In genomic region chr3:197139586-197139985, GRCh38 we compare ENCODE assay signal across 19 cellular contexts.
DNase-seq lines count a peak whose midpoint lies in the region; ATAC-seq, FAIRE-seq and TF ChIP-seq lines count a peak whose summit lies in the region.
"Had no signal": no experiment of that assay in that cellular context is flagged by ENCODE, and none has a peak within 500 bp of the region (broad histone marks: within the 10 kb centered on the region; RNA-seq: fewer than 3 reads in every experiment).

No MANE protein-coding gene starts in this region.

- H2AFZ ChIP-seq in SU-DHL-6 (ENCODE audit: low read depth, low read length, severe bottlenecking): no peak overlapping the region
- H2AFZ ChIP-seq in endothelial cell of umbilical vein (ENCODE audit: low read depth, low read length): no peak overlapping the region
- no peak overlapping the region for H2AFZ ChIP-seq in HepG2 (ENCODE audit: low read length)
- H2AFZ ChIP-seq: GM23248 had no signal

- TF ChIP-seq POLR2A in endothelial cell of umbilical vein (IDR thresholded peaks at IDR 0.05; ENCODE audit: low read depth, low read length): no peak
- TF ChIP-seq POLR2A in HepG2 (IDR thresholded peaks at IDR 0.05; ENCODE audit: insufficient read depth in 1 of 2, low read depth in 2 of 2, low read length in 2 of 2): no peak

- H3K27me3 Mint-ChIP-seq in stimulated activated naive CD8-positive, alpha-beta T cell treated with anti-CD3 and anti-CD28 coated beads, Interleukin-15, Interleukin-2, amounts not matched to agents 100 ng/mL and 50 ng/mL, for 24 hours: no peaks in the 10 kb centered on the region
- H3K27me3 Mint-ChIP-seq in stimulated activated naive CD8-positive, alpha-beta T cell treated with anti-CD3 and anti-CD28 coated beads, Interleukin-15, amount 100 ng/mL, for 72 hours: no peaks in the 10 kb centered on the region
- H3K27me3 Mint-ChIP-seq: B cell; CD4-positive, CD25-positive, alpha-beta regulatory T cell; CD8-positive, alpha-beta memory T cell had no signal

- H3K9me1 ChIP-seq in endothelial cell of umbilical vein (replicated peaks; ENCODE audit: control insufficient read depth, extremely low read depth, insufficient read depth, low read length): no peaks in the 10 kb centered on the region

- no peaks in the 10 kb centered on the region for H3K27me3 ChIP-seq in SU-DHL-6 (ENCODE audit: low read length)
- no peaks in the 10 kb centered on the region for H3K27me3 ChIP-seq in endothelial cell of umbilical vein (ENCODE audit: control insufficient read depth in 2 of 2, insufficient read depth in 2 of 2, low read length in 2 of 2)
- no peaks in the 10 kb centered on the region for H3K27me3 ChIP-seq in HepG2 (ENCODE audit: control insufficient read depth in 1 of 2, insufficient read depth in 2 of 2, low read length in 2 of 2)

- POLR2A ChIA-PET in endothelial cell of umbilical vein (lab: Charles Lee) (no interaction called here), HepG2 (lab: Yijun Ruan, JAX) (no interaction called here)

- ATAC-seq in stimulated activated naive CD8-positive, alpha-beta T cell treated with anti-CD3 and anti-CD28 coated beads, Interleukin-15, amount 100 ng/mL, for 72 hours: no peak
- ATAC-seq in HepG2 (no peak), HG03457 (IDR thresholded peaks at IDR 0.05; ENCODE audit: unreplicated experiment) (no peak), HG02610 (IDR thresholded peaks at IDR 0.05; ENCODE audit: unreplicated experiment) (no peak)

- peaks cover 11% of the 10 kb centered on the region for H3K4me1 Mint-ChIP-seq in stimulated activated naive CD8-positive, alpha-beta T cell treated with anti-CD3 and anti-CD28 coated beads, Interleukin-15, Interleukin-2, amounts not matched to agents 100 ng/mL and 50 ng/mL, for 24 hours (ENCODE audit: low read depth)
- peaks cover 11% of the 10 kb centered on the region for H3K4me1 Mint-ChIP-seq in stimulated activated naive CD8-positive, alpha-beta T cell treated with anti-CD3 and anti-CD28 coated beads, Interleukin-15, amount 100 ng/mL, for 72 hours

- H3K9me3 Mint-ChIP-seq in stimulated activated naive CD8-positive, alpha-beta T cell treated with anti-CD3 and anti-CD28 coated beads, Interleukin-15, Interleukin-2, amounts not matched to agents 100 ng/mL and 50 ng/mL, for 24 hours: peaks cover 20% of the 10 kb centered on the region
- peaks cover 15 to 24% of the 10 kb centered on the region in 2 donors for H3K9me3 Mint-ChIP-seq in stimulated activated naive CD8-positive, alpha-beta T cell treated with anti-CD3 and anti-CD28 coated beads, Interleukin-15, amount 100 ng/mL, for 72 hours

- WGBS in HepG2 (ENCODE audit: low lambda C conversion rate): 100% methylated on average over 1 of the region's 1 CpG

- H3K36me3 ChIP-seq in SU-DHL-6 (ENCODE audit: low read length): peaks cover 72% of the 10 kb centered on the region
- H3K36me3 ChIP-seq in endothelial cell of umbilical vein (ENCODE audit: control insufficient read depth in 2 of 2, extremely low read depth in 1 of 2, insufficient read depth in 2 of 2, low read length in 2 of 2): peaks cover 7 to 8% of the 10 kb centered on the region in 2 experiments
- H3K36me3 ChIP-seq in HepG2 (replicated peaks in 1 of 2; ENCODE audit: control insufficient read depth in 1 of 2, insufficient read depth in 2 of 2, low read length in 2 of 2): peaks cover 15 to 62% of the 10 kb centered on the region in 2 experiments

- H3K4me3 ChIP-seq in SU-DHL-6 (ENCODE audit: insufficient read depth, low read length, poor library complexity, severe bottlenecking): no peak overlapping the region
- H3K4me3 ChIP-seq in endothelial cell of umbilical vein (replicated peaks in 1 of 3; ENCODE audit: insufficient read depth in 1 of 3, low read depth in 1 of 3, low read length in 3 of 3): no peak overlapping the region
- H3K4me3 ChIP-seq in HepG2 (replicated peaks in 1 of 3; ENCODE audit: insufficient read depth in 1 of 3, low read depth in 2 of 3, low read length in 3 of 3): no peak overlapping the region
- H3K4me3 ChIP-seq: GM23248 had no signal

- FAIRE-seq in endothelial cell of umbilical vein (lab: Jason Lieb, UNC) (no peak), HepG2 (lab: Jason Lieb, UNC) (no peak)
- FAIRE-seq: G401.6, GM12891 had no signal

- no peak for DNase-seq in stimulated activated naive CD8-positive, alpha-beta T cell treated with anti-CD3 and anti-CD28 coated beads, Interleukin-15, amount 100 ng/mL, for 72 hours
- DNase-seq in endothelial cell of umbilical vein (ENCODE audit: low read depth, low spot score): peak; percentile 63
- DNase-seq in HepG2 (ENCODE audit: low spot score): no peak
- DNase-seq: C1 segment of cervical spinal cord; CD4-positive, CD25-positive, alpha-beta regulatory T cell; CD8-positive, alpha-beta memory T cell; COR-L47; DMS 273 treated with DMSO at 0.1 percent for 48 hours; DMS53; DND-41; GM23248; HCEC 1CT had no signal

- H3K4me1 ChIP-seq in endothelial cell of umbilical vein (ENCODE audit: control insufficient read depth, extremely low read depth, insufficient read depth, low read length) (no peaks in the 10 kb centered on the region), HepG2 (ENCODE audit: insufficient read depth, low read length) (no peaks in the 10 kb centered on the region)

- H3K9me3 ChIP-seq in SU-DHL-6 (ENCODE audit: insufficient read depth, low read length): no peaks in the 10 kb centered on the region
- H3K9me3 ChIP-seq in endothelial cell of umbilical vein (replicated peaks; ENCODE audit: control insufficient read depth, insufficient read depth, low read length): no peaks in the 10 kb centered on the region
- no peaks in the 10 kb centered on the region for H3K9me3 ChIP-seq in HepG2 (ENCODE audit: low read length)

- H3F3A ChIP-seq in SU-DHL-6 (ENCODE audit: insufficient read depth): peaks cover 6% of the 10 kb centered on the region; the same call in 1 of the 2 replicates

- no peak overlapping the region for H3K9ac ChIP-seq in SU-DHL-6 (ENCODE audit: low read length)
- no peak overlapping the region for H3K9ac ChIP-seq in endothelial cell of umbilical vein (replicated peaks; ENCODE audit: extremely low read depth, insufficient read depth, low read length)
- H3K9ac ChIP-seq in HepG2 (ENCODE audit: insufficient read depth, low read depth, low read length): no peak overlapping the region
- H3K9ac ChIP-seq: GM23248 had no signal

- H3K4me3 Mint-ChIP-seq in stimulated activated naive CD8-positive, alpha-beta T cell treated with anti-CD3 and anti-CD28 coated beads, Interleukin-15, Interleukin-2, amounts not matched to agents 100 ng/mL and 50 ng/mL, for 24 hours: no peak overlapping the region
- no peak overlapping the region for H3K4me3 Mint-ChIP-seq in stimulated activated naive CD8-positive, alpha-beta T cell treated with anti-CD3 and anti-CD28 coated beads, Interleukin-15, amount 100 ng/mL, for 72 hours
- H3K4me3 Mint-ChIP-seq: B cell; CD4-positive, CD25-positive, alpha-beta regulatory T cell; CD8-positive, alpha-beta memory T cell had no signal

- H4K20me1 ChIP-seq in SU-DHL-6 (ENCODE audit: low read depth, low read length): no peaks in the 10 kb centered on the region
- no peaks in the 10 kb centered on the region for H4K20me1 ChIP-seq in endothelial cell of umbilical vein (replicated peaks; ENCODE audit: control insufficient read depth, extremely low read depth, insufficient read depth, low read length)
- H4K20me1 ChIP-seq in HepG2 (ENCODE audit: insufficient read depth, low read length): no peaks in the 10 kb centered on the region

- in situ Hi-C loops in HepG2 (cut with HindIII; ENCODE audit: extremely low pct_ligation_motif_present, low pct_unique_long_range_greater_than_20kb): no loop called here

- peak overlapping the region; percentile 51 for H3K27ac Mint-ChIP-seq in stimulated activated naive CD8-positive, alpha-beta T cell treated with anti-CD3 and anti-CD28 coated beads, Interleukin-15, Interleukin-2, amounts not matched to agents 100 ng/mL and 50 ng/mL, for 24 hours
- peak overlapping the region in 1 of 2 donors; percentile 70 for H3K27ac Mint-ChIP-seq in stimulated activated naive CD8-positive, alpha-beta T cell treated with anti-CD3 and anti-CD28 coated beads, Interleukin-15, amount 100 ng/mL, for 72 hours
- H3K27ac Mint-ChIP-seq: CD8-positive, alpha-beta memory T cell had no signal

- H3K36me3 Mint-ChIP-seq in stimulated activated naive CD8-positive, alpha-beta T cell treated with anti-CD3 and anti-CD28 coated beads, Interleukin-15, Interleukin-2, amounts not matched to agents 100 ng/mL and 50 ng/mL, for 24 hours (ENCODE audit: low read depth): peaks cover 59% of the 10 kb centered on the region

- TF ChIP-seq CTCF in SU-DHL-6 (IDR thresholded peaks at IDR 0.05; ENCODE audit: insufficient read depth, low read length, poor library complexity, severe bottlenecking) (no peak), endothelial cell of umbilical vein (IDR thresholded peaks at IDR 0.05; ENCODE audit: extremely low read depth in 1 of 2, insufficient read depth in 1 of 2, low read depth in 1 of 2, low read length in 2 of 2) (no peak), HepG2 (CRISPR knock-in tag; IDR thresholded peaks at IDR 0.05) (no peak)

- BruUV-seq in endothelial cell of umbilical vein (replicated peaks; lab: Mats Ljungman, UMichigan): no TSS peak
- BruUV-seq in HepG2 (replicated peaks; lab: Mats Ljungman, UMichigan): no TSS peak

- H3K9me2 ChIP-seq in SU-DHL-6 (replicated peaks; ENCODE audit: insufficient read depth, low read length): no peaks in the 10 kb centered on the region

- TF ChIP-seq RAD21 in HepG2 (CRISPR knock-in tag; IDR thresholded peaks at IDR 0.05): no peak

- TF ChIP-seq EP300 in HepG2 (IDR thresholded peaks at IDR 0.05; ENCODE audit: low read depth in 2 of 2, low read length in 2 of 2) (no peak), HepG2 (CRISPR knock-in tag; IDR thresholded peaks at IDR 0.05; ENCODE audit: borderline replicate concordance) (no peak)

- intact Hi-C loops in endothelial cell of umbilical vein (cut with micrococcal nuclease) (no loop called here), HepG2 (cut with micrococcal nuclease; ENCODE audit: unreplicated experiment) (no loop called here)

- H3K4me2 ChIP-seq in SU-DHL-6 (ENCODE audit: low read depth, low read length, poor library complexity, severe bottlenecking): no peak overlapping the region
- H3K4me2 ChIP-seq in endothelial cell of umbilical vein (ENCODE audit: insufficient read depth, low read length): no peak overlapping the region
- H3K4me2 ChIP-seq in HepG2 (ENCODE audit: low read depth, low read length): no peak overlapping the region

- H3K79me2 ChIP-seq in SU-DHL-6 (ENCODE audit: insufficient read depth, low read length) (peaks cover 20% of the 10 kb centered on the region), endothelial cell of umbilical vein (ENCODE audit: control insufficient read depth, insufficient read depth, low read length) (peaks cover 5% of the 10 kb centered on the region), HepG2 (ENCODE audit: insufficient read depth, low read length) (no peaks in the 10 kb centered on the region)

- CTCF ChIA-PET in endothelial cell of umbilical vein (lab: Charles Lee): no interaction called here
- CTCF ChIA-PET in HepG2 (lab: Yijun Ruan, JAX; ENCODE audit: low intra/inter-chr PET ratio, low total read pairs): no interaction called here

- H3K27ac ChIP-seq in SU-DHL-6 (ENCODE audit: low read depth, low read length): peak overlapping the region; percentile 8; the same call in 1 of the 2 replicates
- H3K27ac ChIP-seq in endothelial cell of umbilical vein (ENCODE audit: insufficient read depth, low read depth, low read length): no peak overlapping the region
- no peak overlapping the region for H3K27ac ChIP-seq in HepG2 (ENCODE audit: extremely low read length, insufficient read depth, low read length)
- H3K27ac ChIP-seq: GM23248 had no signal

- dilution Hi-C loops in endothelial cell of umbilical vein (cut with MboI; ENCODE audit: extremely low pct_ligation_motif_present, low sequenced_read_pairs): no loop called here
